10 cellular contexts compared by ENCODE assay signal in genomic region chr4:92163348-92163747, GRCh38.
DNase-seq lines count a peak whose midpoint lies in the region; ATAC-seq and TF ChIP-seq lines count a peak whose summit lies in the region.
"Had no signal": no experiment of that assay in that cellular context is flagged by ENCODE, and none has a peak within 500 bp of the region (broad histone marks: within the 10 kb centered on the region; RNA-seq: fewer than 3 reads in every experiment).

No MANE protein-coding gene starts in this region.

- H3K27ac ChIP-seq in OCI-LY7 (ENCODE audit: low read depth, low read length, poor library complexity, severe bottlenecking) (no peak overlapping the region), fibroblast of lung (ENCODE audit: insufficient read depth, low read length) (no peak overlapping the region)

- H3K4me1 Mint-ChIP-seq in stimulated activated naive B cell treated with anti-CD40 and anti-IgM and Interleukin-4, amounts not matched to agents 10 μg/mL and 1 μg/mL and 100 μg/mL, for 72 hours, result no peaks in the 10 kb centered on the region
- H3K4me1 Mint-ChIP-seq: naive thymus-derived CD8-positive, alpha-beta T cell had no signal

- H3K4me3 Mint-ChIP-seq in stimulated activated naive B cell treated with anti-CD40 and anti-IgM and Interleukin-4, amounts not matched to agents 10 μg/mL and 1 μg/mL and 100 μg/mL, for 72 hours, result no peak overlapping the region
- H3K4me3 Mint-ChIP-seq: naive thymus-derived CD8-positive, alpha-beta T cell had no signal

- peak; percentile 13 for DNase-seq in ACHN
- DNase-seq in OCI-LY7 (ENCODE audit: low spot score), result peak; percentile 14
- peak in 1 of 2 donors; percentile 8 for DNase-seq in fibroblast of lung (ENCODE audit: low read depth in 2 of 2)
- no peak for DNase-seq in CD1c-positive myeloid dendritic cell (ENCODE audit: extremely low spot score)
- DNase-seq in SIG-M5 treated with dmso at 0.1 percent for 504 hours (lab: John Stamatoyannopoulos, UW; ENCODE audit: unreplicated experiment), result no peak
- DNase-seq in stimulated activated naive B cell treated with anti-CD40 and anti-IgM and Interleukin-4, amounts not matched to agents 10 μg/mL and 1 μg/mL and 100 μg/mL, for 72 hours, result no peak
- DNase-seq: activated CD4-positive, alpha-beta T cell treated with anti-CD3 and anti-CD28 coated beads, Interleukin-2, amount 50 U/mL, for 48 hours; naive thymus-derived CD8-positive, alpha-beta T cell had no signal

- H3K9me3 Mint-ChIP-seq in stimulated activated naive B cell treated with anti-CD40 and anti-IgM and Interleukin-4, amounts not matched to agents 10 μg/mL and 1 μg/mL and 100 μg/mL, for 72 hours, result peaks cover 14 to 19% of the 10 kb centered on the region in 2 donors

- no peak overlapping the region for H3K27ac Mint-ChIP-seq in stimulated activated naive B cell treated with anti-CD40 and anti-IgM and Interleukin-4, amounts not matched to agents 10 μg/mL and 1 μg/mL and 100 μg/mL, for 72 hours
- H3K27ac Mint-ChIP-seq: naive thymus-derived CD8-positive, alpha-beta T cell had no signal

- in situ Hi-C loops in ACHN (cut with HindIII; ENCODE audit: low pct_ligation_motif_present, low pct_unique_long_range_greater_than_20kb, low sequenced_read_pairs), result no loop called here

- peak; percentile 54 for ATAC-seq in GM18867 (IDR thresholded peaks at IDR 0.05; ENCODE audit: unreplicated experiment)
- no peak for ATAC-seq in GM18909 (IDR thresholded peaks at IDR 0.05; ENCODE audit: poor library complexity, unreplicated experiment)
- no peak for ATAC-seq in stimulated activated naive B cell treated with anti-CD40 and anti-IgM and Interleukin-4, amounts not matched to agents 10 μg/mL and 1 μg/mL and 100 μg/mL, for 72 hours (replicated peaks)
- ATAC-seq: naive thymus-derived CD8-positive, alpha-beta T cell had no signal

- H3K27me3 Mint-ChIP-seq in stimulated activated naive B cell treated with anti-CD40 and anti-IgM and Interleukin-4, amounts not matched to agents 10 μg/mL and 1 μg/mL and 100 μg/mL, for 72 hours, result no peaks in the 10 kb centered on the region
- H3K27me3 Mint-ChIP-seq: naive thymus-derived CD8-positive, alpha-beta T cell had no signal

- no peak overlapping the region for H2AFZ ChIP-seq in OCI-LY7 (ENCODE audit: low read length)
- no peak overlapping the region for H2AFZ ChIP-seq in fibroblast of lung (ENCODE audit: low read length)

- H3K4me2 ChIP-seq in OCI-LY7 (ENCODE audit: low read length) (no peak overlapping the region), fibroblast of lung (ENCODE audit: extremely low read depth, insufficient read depth, low read length) (no peak overlapping the region)

- H3K4me3 ChIP-seq in OCI-LY7 (ENCODE audit: low read depth, low read length, poor library complexity, severe bottlenecking), result no peak overlapping the region
- no peak overlapping the region for H3K4me3 ChIP-seq in fibroblast of lung (replicated peaks in 1 of 4; ENCODE audit: control extremely low read depth in 1 of 4, insufficient read depth in 1 of 4, low read depth in 3 of 4, low read length in 4 of 4)

- H3K36me3 ChIP-seq in OCI-LY7 (ENCODE audit: insufficient read depth, low read length) (no peaks in the 10 kb centered on the region), fibroblast of lung (ENCODE audit: control insufficient read depth, insufficient read depth, low read length) (no peaks in the 10 kb centered on the region)

- no TSS peak for BruUV-seq in OCI-LY7 (replicated peaks; lab: Mats Ljungman, UMichigan)

- H3K36me3 Mint-ChIP-seq in stimulated activated naive B cell treated with anti-CD40 and anti-IgM and Interleukin-4, amounts not matched to agents 10 μg/mL and 1 μg/mL and 100 μg/mL, for 72 hours, result no peaks in the 10 kb centered on the region

- no peak overlapping the region for H3K9ac ChIP-seq in fibroblast of lung (ENCODE audit: insufficient read depth, low read length)

- intact Hi-C loops in OCI-LY7 (cut with micrococcal nuclease; ENCODE audit: unreplicated experiment), result loop anchor here (10.0 kb wide), 1 partner anchor 1039 kb away; no protein-coding TSS in a partner anchor

- H3K9me2 ChIP-seq in OCI-LY7 (ENCODE audit: insufficient read depth, low read length), result no peaks in the 10 kb centered on the region

- TF ChIP-seq CTCF in OCI-LY7 (conservative IDR thresholded peaks at IDR 0.05; ENCODE audit: low read length), result peak; percentile 71
- peak; percentile 15 to 35 for TF ChIP-seq CTCF in fibroblast of lung (conservative IDR thresholded peaks at IDR 0.05 in 1 of 2, IDR thresholded peaks at IDR 0.05 in 1 of 2; ENCODE audit: low read depth in 1 of 2, low read length in 2 of 2)

- H3K4me1 ChIP-seq in OCI-LY7 (ENCODE audit: insufficient read depth, low read length, poor library complexity, severe bottlenecking) (no peaks in the 10 kb centered on the region), fibroblast of lung (ENCODE audit: control insufficient read depth, extremely low read depth, insufficient read depth, low read length) (no peaks in the 10 kb centered on the region)

- no peaks in the 10 kb centered on the region for H3K27me3 ChIP-seq in fibroblast of lung (ENCODE audit: control insufficient read depth, insufficient read depth, low read length)

- H3K9me3 ChIP-seq in OCI-LY7 (ENCODE audit: low read length) (no peaks in the 10 kb centered on the region), fibroblast of lung (ENCODE audit: control insufficient read depth, insufficient read depth, low read depth, low read length) (no peaks in the 10 kb centered on the region)

- POLR2A ChIA-PET in OCI-LY7 (lab: Charles Lee), result no interaction called here

- H4K20me1 ChIP-seq in OCI-LY7 (ENCODE audit: insufficient read depth, low read length) (no peaks in the 10 kb centered on the region), fibroblast of lung (ENCODE audit: control insufficient read depth, extremely low read depth, insufficient read depth, low read length) (no peaks in the 10 kb centered on the region)

- H3K79me2 ChIP-seq in OCI-LY7 (ENCODE audit: insufficient read depth, low read depth, low read length) (no peaks in the 10 kb centered on the region), fibroblast of lung (ENCODE audit: control insufficient read depth, insufficient read depth, low read length) (no peaks in the 10 kb centered on the region)

- CTCF ChIA-PET in OCI-LY7 (lab: Charles Lee; ENCODE audit: unreplicated experiment), result no interaction called here

Comparison
In these comparisons a context has a peak if more than half of its experiments do, and no peak if none do; other contexts are left out.
1. DNase-seq: peak in ACHN (single experiment) and OCI-LY7 (single experiment); none in CD1c-positive myeloid dendritic cell (single experiment), SIG-M5 treated with dmso at 0.1 percent for 504 hours (single experiment) and stimulated activated naive B cell treated with anti-CD40 and anti-IgM and Interleukin-4, amounts not matched to agents 10 μg/mL and 1 μg/mL and 100 μg/mL, for 72 hours (single experiment).